ENCODE assay signal across 13 cellular contexts in genomic region chr1:115184260-115184950, GRCh38.
DNase-seq lines count a peak whose midpoint lies in the region; ATAC-seq and TF ChIP-seq lines count a peak whose summit lies in the region.
"Had no signal": no experiment of that assay in that cellular context is flagged by ENCODE, and none has a peak within 500 bp of the region (broad histone marks: within the 10 kb centered on the region; RNA-seq: fewer than 3 reads in every experiment).

No MANE protein-coding gene starts in this region.

- H3K4me1 ChIP-seq in SJSA1 (replicated peaks) (peaks cover 35% of the 10 kb centered on the region), gastroesophageal sphincter (peaks cover 0 to 14% (median 0%) of the 10 kb centered on the region in 3 donors), thoracic aorta (ENCODE audit: control insufficient read depth in 1 of 2, low read depth in 2 of 2) (peaks cover 7 to 40% of the 10 kb centered on the region in 2 donors)
- H3K4me1 ChIP-seq: left lung had no signal

- peak overlapping the region; percentile 58 for H3K27ac ChIP-seq in SJSA1
- H3K27ac ChIP-seq in gastroesophageal sphincter = peak overlapping the region in 2 of 4 donors; percentile 10 to 14
- H3K27ac ChIP-seq in thoracic aorta = peak overlapping the region; percentile 89 to 92
- H3K27ac ChIP-seq: C4-2B, left lung had no signal

- TF ChIP-seq CTCF in activated CD8-positive, alpha-beta T cell treated with anti-CD3 and anti-CD28 coated beads for 36 hours (IDR thresholded peaks at IDR 0.05) = no peak
- TF ChIP-seq CTCF in gastroesophageal sphincter (IDR thresholded peaks at IDR 0.05) (no peak), thoracic aorta (IDR thresholded peaks at IDR 0.05) (peak; percentile 17)

- H3K27ac Mint-ChIP-seq in activated CD8-positive, alpha-beta T cell treated with anti-CD3 and anti-CD28 coated beads for 36 hours = peak overlapping the region; percentile 62
- H3K27ac Mint-ChIP-seq in activated CD8-positive, alpha-beta T cell treated with anti-CD3 and anti-CD28 coated beads, Interleukin-2, amount 10 ng/mL, durations not matched to agents 7 days and 5 days = no peak overlapping the region

- no peaks in the 10 kb centered on the region for H3K27me3 ChIP-seq in SJSA1 (replicated peaks)
- H3K27me3 ChIP-seq in gastroesophageal sphincter = no peaks in the 10 kb centered on the region
- H3K27me3 ChIP-seq in thoracic aorta (replicated peaks; ENCODE audit: insufficient read depth) = no peaks in the 10 kb centered on the region
- H3K27me3 ChIP-seq: left lung had no signal

- no peak for TF ChIP-seq EP300 in gastroesophageal sphincter (IDR thresholded peaks at IDR 0.05)

- POLR2A ChIA-PET in activated CD8-positive, alpha-beta T cell treated with anti-CD3 and anti-CD28 coated beads for 36 hours (lab: Charles Lee) = no interaction called here
- POLR2A ChIA-PET in activated CD8-positive, alpha-beta T cell treated with anti-CD3 and anti-CD28 coated beads, Interleukin-2, amount 10 ng/mL, durations not matched to agents 7 days and 5 days (lab: Charles Lee) = no interaction called here

- H3K4me3 ChIP-seq in SJSA1 = no peak overlapping the region
- H3K4me3 ChIP-seq in gastroesophageal sphincter = no peak overlapping the region
- H3K4me3 ChIP-seq in thoracic aorta = peak overlapping the region; percentile 50
- H3K4me3 ChIP-seq: left lung had no signal

- TF ChIP-seq POLR2A in gastroesophageal sphincter (IDR thresholded peaks at IDR 0.05) = no peak

- H3K36me3 ChIP-seq in SJSA1 (no peaks in the 10 kb centered on the region), gastroesophageal sphincter (no peaks in the 10 kb centered on the region), thoracic aorta (no peaks in the 10 kb centered on the region)
- H3K36me3 ChIP-seq: left lung had no signal

- intact Hi-C loops in activated CD8-positive, alpha-beta T cell treated with anti-CD3 and anti-CD28 coated beads for 36 hours (cut with micrococcal nuclease) = no loop called here

- no peaks in the 10 kb centered on the region for H3K27me3 Mint-ChIP-seq in activated CD8-positive, alpha-beta T cell treated with anti-CD3 and anti-CD28 coated beads for 36 hours
- H3K27me3 Mint-ChIP-seq in activated CD8-positive, alpha-beta T cell treated with anti-CD3 and anti-CD28 coated beads, Interleukin-2, amount 10 ng/mL, durations not matched to agents 7 days and 5 days (ENCODE audit: low read depth) = no peaks in the 10 kb centered on the region

- 58 to 80% methylated on average over 5 of the region's 5 CpGs for WGBS in gastroesophageal sphincter (ENCODE audit: low coverage in 1 of 2), 2 donors

- no peak overlapping the region for H3K4me3 Mint-ChIP-seq in activated CD8-positive, alpha-beta T cell treated with anti-CD3 and anti-CD28 coated beads for 36 hours
- no peak overlapping the region for H3K4me3 Mint-ChIP-seq in activated CD8-positive, alpha-beta T cell treated with anti-CD3 and anti-CD28 coated beads, Interleukin-2, amount 10 ng/mL, durations not matched to agents 7 days and 5 days
- H3K4me3 Mint-ChIP-seq: central memory CD8-positive, alpha-beta T cell had no signal

- peak; percentile 90 for ATAC-seq in activated CD8-positive, alpha-beta T cell treated with anti-CD3 and anti-CD28 coated beads for 36 hours
- no peak for ATAC-seq in activated CD8-positive, alpha-beta T cell treated with anti-CD3 and anti-CD28 coated beads, Interleukin-2, amount 10 ng/mL, durations not matched to agents 7 days and 5 days
- ATAC-seq in gastroesophageal sphincter = peak; percentile 10
- peak; percentile 71 for ATAC-seq in thoracic aorta (ENCODE audit: insufficient number of reproducible peaks, low FRiP score, low read depth)

- CTCF ChIA-PET in activated CD8-positive, alpha-beta T cell treated with anti-CD3 and anti-CD28 coated beads for 36 hours (lab: Charles Lee) = interaction anchor here (4.7 kb wide), 1 partner anchor 45 kb away, joined by 25 read pairs; no protein-coding TSS in a partner anchor
- CTCF ChIA-PET in activated CD8-positive, alpha-beta T cell treated with anti-CD3 and anti-CD28 coated beads, Interleukin-2, amount 10 ng/mL, durations not matched to agents 7 days and 5 days (lab: Charles Lee) = no interaction called here

- H3K9me3 Mint-ChIP-seq in activated CD8-positive, alpha-beta T cell treated with anti-CD3 and anti-CD28 coated beads for 36 hours = no peaks in the 10 kb centered on the region
- H3K9me3 Mint-ChIP-seq in activated CD8-positive, alpha-beta T cell treated with anti-CD3 and anti-CD28 coated beads, Interleukin-2, amount 10 ng/mL, durations not matched to agents 7 days and 5 days (ENCODE audit: insufficient read depth) = no peaks in the 10 kb centered on the region
- H3K9me3 Mint-ChIP-seq: central memory CD8-positive, alpha-beta T cell had no signal

- peak; percentile 35 for DNase-seq in activated CD8-positive, alpha-beta T cell treated with anti-CD3 and anti-CD28 coated beads for 36 hours
- DNase-seq in activated CD8-positive, alpha-beta T cell treated with anti-CD3 and anti-CD28 coated beads, Interleukin-2, amount 10 ng/mL, durations not matched to agents 7 days and 5 days = no peak
- DNase-seq in SJSA1 (ENCODE audit: low read depth in 1 of 2, low spot score in 2 of 2) (no peak), thoracic aorta (ENCODE audit: low spot score) (no peak), germinal center (ENCODE audit: low spot score) (no peak), mucosa of gallbladder (ENCODE audit: low spot score) (no peak), HK-2 (ENCODE audit: unreplicated experiment) (no peak)
- DNase-seq: left lung, NCI-H1694, SIG-M5 had no signal

- no peaks in the 10 kb centered on the region for H3K36me3 Mint-ChIP-seq in activated CD8-positive, alpha-beta T cell treated with anti-CD3 and anti-CD28 coated beads for 36 hours (ENCODE audit: low read depth)
- no peaks in the 10 kb centered on the region for H3K36me3 Mint-ChIP-seq in activated CD8-positive, alpha-beta T cell treated with anti-CD3 and anti-CD28 coated beads, Interleukin-2, amount 10 ng/mL, durations not matched to agents 7 days and 5 days (ENCODE audit: low read depth)

- no peaks in the 10 kb centered on the region for H3K9me3 ChIP-seq in SJSA1 (replicated peaks)
- H3K9me3 ChIP-seq in gastroesophageal sphincter = no peaks in the 10 kb centered on the region
- no peaks in the 10 kb centered on the region for H3K9me3 ChIP-seq in thoracic aorta
- H3K9me3 ChIP-seq: left lung had no signal

- H3K4me1 Mint-ChIP-seq in activated CD8-positive, alpha-beta T cell treated with anti-CD3 and anti-CD28 coated beads for 36 hours (ENCODE audit: low read depth) = peaks cover 9% of the 10 kb centered on the region
- H3K4me1 Mint-ChIP-seq in activated CD8-positive, alpha-beta T cell treated with anti-CD3 and anti-CD28 coated beads, Interleukin-2, amount 10 ng/mL, durations not matched to agents 7 days and 5 days (ENCODE audit: low read depth) = peaks cover 6% of the 10 kb centered on the region
- H3K4me1 Mint-ChIP-seq: central memory CD8-positive, alpha-beta T cell had no signal
